ENCODE assay signal across 1 cellular context in genomic region chr6:35742842-35743241, GRCh38.
TF ChIP-seq lines count a peak whose summit lies in the region.

No MANE protein-coding gene starts in this region.

TF ChIP-seq in HepG2, 621 proteins besides CTCF, POLR2A, EP300 and RAD21 (continued from another document and continues in another):
- TF ChIP-seq CSRNP1 (CRISPR knock-in tag; IDR thresholded peaks at IDR 0.05) (no peak; the same call in 1 of the 2 replicates), CHD4 (IDR thresholded peaks at IDR 0.05; ENCODE audit: borderline replicate concordance, low read length) (no peak), ZBTB34 (CRISPR knock-in tag; IDR thresholded peaks at IDR 0.05) (no peak), POLR2G (IDR thresholded peaks at IDR 0.05; ENCODE audit: low read depth, low read length) (no peak), TOPORS (CRISPR knock-in tag; IDR thresholded peaks at IDR 0.05) (no peak), DZIP1 (CRISPR knock-in tag; IDR thresholded peaks at IDR 0.05) (no peak), ARNT (IDR thresholded peaks at IDR 0.05) (no peak), REL (CRISPR knock-in tag; conservative IDR thresholded peaks at IDR 0.05) (no peak), TRAFD1 (CRISPR knock-in tag; IDR thresholded peaks at IDR 0.05; ENCODE audit: borderline replicate concordance) (no peak), ZNF563 (CRISPR knock-in tag; IDR thresholded peaks at IDR 0.05) (no peak; the same call in 1 of the 2 replicates), ZNF446 (CRISPR knock-in tag; IDR thresholded peaks at IDR 0.05) (no peak), ZNF260 (CRISPR knock-in tag; IDR thresholded peaks at IDR 0.05; ENCODE audit: borderline replicate concordance, low read depth) (no peak), TFDP2 (CRISPR knock-in tag; IDR thresholded peaks at IDR 0.05) (no peak), PRDM4 (CRISPR knock-in tag; IDR thresholded peaks at IDR 0.05; ENCODE audit: borderline replicate concordance) (no peak), ZNF891 (CRISPR knock-in tag; IDR thresholded peaks at IDR 0.05) (no peak), E2F5 (CRISPR knock-in tag; conservative IDR thresholded peaks at IDR 0.05) (no peak), ZNF432 (CRISPR knock-in tag; IDR thresholded peaks at IDR 0.05; ENCODE audit: borderline replicate concordance) (no peak), THYN1 (CRISPR knock-in tag; IDR thresholded peaks at IDR 0.05; ENCODE audit: borderline replicate concordance, low read depth) (no peak), TCF7L2 (IDR thresholded peaks at IDR 0.05; ENCODE audit: low read depth, low read length) (no peak), MAFG (CRISPR knock-in tag; IDR thresholded peaks at IDR 0.05) (no peak), ZSCAN20 (CRISPR knock-in tag; IDR thresholded peaks at IDR 0.05; ENCODE audit: borderline replicate concordance) (no peak), NCOR1 (IDR thresholded peaks at IDR 0.05; ENCODE audit: borderline replicate concordance, low read length) (no peak), ZNF570 (CRISPR knock-in tag; IDR thresholded peaks at IDR 0.05; ENCODE audit: borderline replicate concordance) (no peak), ZNF687 (CRISPR knock-in tag; IDR thresholded peaks at IDR 0.05) (peak; percentile 79), ZNF841 (CRISPR knock-in tag; IDR thresholded peaks at IDR 0.05; ENCODE audit: borderline replicate concordance) (no peak), HOXA9 (CRISPR knock-in tag; IDR thresholded peaks at IDR 0.05; ENCODE audit: borderline replicate concordance) (no peak), EEA1 (CRISPR knock-in tag; IDR thresholded peaks at IDR 0.05; ENCODE audit: borderline replicate concordance) (no peak), TFAP4 (IDR thresholded peaks at IDR 0.05; ENCODE audit: borderline replicate concordance, low read depth) (peak; percentile 7; the same call in 1 of the 2 replicates), ZSCAN25 (CRISPR knock-in tag; IDR thresholded peaks at IDR 0.05) (no peak; the same call in 1 of the 2 replicates), ZNF749 (CRISPR knock-in tag; IDR thresholded peaks at IDR 0.05; ENCODE audit: borderline replicate concordance) (peak; percentile 57; the same call in 1 of the 2 replicates), ZFP36L2 (CRISPR knock-in tag; IDR thresholded peaks at IDR 0.05) (no peak), TBP (CRISPR knock-in tag; IDR thresholded peaks at IDR 0.05) (no peak), ZNF746 (CRISPR knock-in tag; IDR thresholded peaks at IDR 0.05) (no peak), STAT5B (CRISPR knock-in tag; IDR thresholded peaks at IDR 0.05) (no peak), HHEX (CRISPR knock-in tag; IDR thresholded peaks at IDR 0.05) (no peak), SNRNP70 (IDR thresholded peaks at IDR 0.05; ENCODE audit: low read depth, low read length) (no peak), PTBP1 (IDR thresholded peaks at IDR 0.05; ENCODE audit: low read depth, low read length, poor library complexity, severe bottlenecking) (no peak)
